Comparison of ENCODE assay signal across 9 cellular contexts in the genomic region with DNA sequence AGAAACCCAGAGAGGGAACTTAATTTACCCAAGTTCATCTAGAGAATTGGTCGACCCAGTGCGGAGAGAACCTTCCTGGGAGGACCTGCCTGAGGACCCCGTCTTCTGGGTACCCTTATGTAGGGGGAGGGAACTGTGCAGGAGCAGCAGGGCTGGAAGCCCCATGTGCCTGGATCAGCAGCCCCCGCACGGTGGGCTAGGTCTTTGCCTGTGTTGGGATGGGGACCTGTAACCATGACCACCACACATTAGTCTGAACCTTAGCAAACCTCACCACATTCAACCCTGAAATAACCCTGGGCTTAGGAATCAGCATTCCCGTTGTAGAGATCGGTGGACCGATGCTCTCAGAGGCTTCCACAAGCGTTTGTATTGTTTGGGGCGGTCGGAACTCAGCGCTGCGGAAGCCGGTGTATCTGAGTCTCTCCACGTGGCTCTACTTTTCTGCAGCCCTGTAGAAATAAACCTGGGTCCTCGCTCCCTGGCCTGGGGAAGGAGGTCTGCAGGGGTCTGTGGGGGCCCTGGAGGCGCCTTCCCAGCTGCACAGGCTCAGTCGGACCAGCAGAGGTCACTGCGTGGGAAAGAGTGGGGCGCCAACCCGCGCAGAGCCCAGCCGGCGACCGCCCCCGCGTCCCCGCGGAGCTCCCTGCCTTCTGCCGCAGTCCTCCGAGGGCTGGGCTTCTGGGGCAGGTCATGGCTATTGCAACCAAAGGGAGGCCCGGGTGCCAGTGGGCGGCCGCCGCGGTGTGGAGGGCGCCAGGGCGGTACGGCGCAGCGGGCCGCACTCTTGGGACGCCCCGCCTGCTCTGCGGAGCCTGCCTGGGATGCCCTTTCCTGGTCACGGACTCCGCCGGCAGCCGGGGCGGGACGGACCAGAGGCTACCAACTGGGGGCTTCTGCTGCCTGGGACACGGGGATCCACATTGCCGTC. TPM values are rescaled to one million over a fixed set of nuclear protein-coding genes. Genes with fewer than 3 reads are reported as not detected.
DNase-seq lines count a peak whose midpoint lies in the region; ATAC-seq and TF ChIP-seq lines count a peak whose summit lies in the region.
"Had no signal": no experiment of that assay in that cellular context is flagged by ENCODE, and none has a peak within 500 bp of the region (broad histone marks: within the 10 kb centered on the region; RNA-seq: fewer than 3 reads in every experiment).

No MANE protein-coding gene starts in this region.

- H3K4me1 Mint-ChIP-seq in WTC11, result peaks cover 8% of the 10 kb centered on the region

- no peaks in the 10 kb centered on the region for H4K20me1 ChIP-seq in mammary epithelial cell (ENCODE audit: insufficient read depth, low read length)

- peak overlapping the region; percentile 66 for H3K4me3 Mint-ChIP-seq in WTC11

- ATAC-seq in Right ventricle myocardium inferior (peak; percentile 85), WTC11 (peak; percentile 88), HG02623 (IDR thresholded peaks at IDR 0.05; ENCODE audit: unreplicated experiment) (no peak)

- POLR2A ChIA-PET in WTC11 (lab: Charles Lee), result interaction anchor here (0.6 to 1.9 kb wide), 2 partner anchors 51 to 111 kb away, joined by 3 to 7 read pairs; partner anchors contain the start of gene KCNA2

- TF ChIP-seq CTCF in WTC11 (IDR thresholded peaks at IDR 0.05), result peak; percentile 59
- peak; percentile 27 to 63 for TF ChIP-seq CTCF in mammary epithelial cell (conservative IDR thresholded peaks at IDR 0.05 in 1 of 2, IDR thresholded peaks at IDR 0.05 in 1 of 2; ENCODE audit: extremely low read depth in 1 of 2, insufficient read depth in 1 of 2, low read depth in 1 of 2, low read length in 2 of 2)

- peak overlapping the region; percentile 88 for H3K4me2 ChIP-seq in mammary epithelial cell (ENCODE audit: insufficient read depth, low read depth, low read length)

- peak overlapping the region in 2 of 3 experiments; percentile 28 to 36 for H3K4me3 ChIP-seq in mammary epithelial cell (replicated peaks in 1 of 3; ENCODE audit: insufficient read depth in 1 of 3, low read depth in 2 of 3, low read length in 3 of 3)

- intact Hi-C loops in Right ventricle myocardium inferior (cut with DNase I), result loop anchor here (1.0 to 10.0 kb wide), 2 partner anchors 60 to 230 kb away; no protein-coding TSS in a partner anchor
- intact Hi-C loops in cardiac septum (cut with DNase I), result loop anchor here (2.0 kb wide), 1 partner anchor 60 kb away; no protein-coding TSS in a partner anchor
- intact Hi-C loops in mammary epithelial cell (cut with micrococcal nuclease), result loop anchor here (1.0 kb wide), 2 partner anchors 60 to 228 kb away; no protein-coding TSS in a partner anchor

- H3K36me3 ChIP-seq in mammary epithelial cell (ENCODE audit: insufficient read depth, low read length), result no peaks in the 10 kb centered on the region

- no TSS peak for BruUV-seq in mammary epithelial cell (replicated peaks; lab: Mats Ljungman, UMichigan)

- in situ Hi-C loops in mammary epithelial cell (cut with MboI; ENCODE audit: low sequenced_read_pairs in 2 of 2), result no loop called here

- dilution Hi-C loops in mammary epithelial cell (cut with HindIII; ENCODE audit: low sequenced_read_pairs), result no loop called here

- H3K27me3 ChIP-seq in mammary epithelial cell (ENCODE audit: insufficient read depth, low read length), result peaks cover 13% of the 10 kb centered on the region

- H3K9me3 Mint-ChIP-seq in WTC11, result no peaks in the 10 kb centered on the region

- no peak overlapping the region for H3K27ac Mint-ChIP-seq in WTC11

- no peaks in the 10 kb centered on the region for H3K9me3 ChIP-seq in mammary epithelial cell (replicated peaks; ENCODE audit: insufficient read depth, low read length)

- DNase-seq in Right ventricle myocardium inferior (ENCODE audit: missing footprints) (peak; percentile 78), cardiac septum (ENCODE audit: low spot score) (no peak), WTC11 (ENCODE audit: low spot score) (peak; percentile 73), mammary epithelial cell (no peak), islet precursor cell (peak; percentile 85), NOMO-1 treated with dmso at 0.1 percent for 144 hours (lab: John Stamatoyannopoulos, UW; ENCODE audit: unreplicated experiment) (no peak)
- DNase-seq in stimulated activated CD4-positive, alpha-beta T cell treated with anti-CD3 and anti-CD28 coated beads, Interleukin-1b, Interleukin-23, amount 100 ng/mL, for 4 hours (ENCODE audit: low read depth in 2 of 2), result peak; percentile 50 to 55

- H3K79me2 ChIP-seq in mammary epithelial cell (ENCODE audit: insufficient read depth, low read length), result no peaks in the 10 kb centered on the region

- H3K36me3 Mint-ChIP-seq in WTC11, result no peaks in the 10 kb centered on the region

- CTCF ChIA-PET in WTC11 (lab: Charles Lee) (interaction anchor here (0.6 to 3.9 kb wide), 37 partner anchors 9 to 528 kb away, joined by 3 to 57 read pairs (median 4); partner anchors contain the start of genes KCNA2 and RBM15), mammary epithelial cell (lab: Charles Lee; ENCODE audit: low non-redundant PET) (no interaction called here)

- H3K9ac ChIP-seq in mammary epithelial cell (ENCODE audit: insufficient read depth, low read length), result no peak overlapping the region

- H2AFZ ChIP-seq in mammary epithelial cell (ENCODE audit: low read depth, low read length), result peak overlapping the region; percentile 74

- H3K27me3 Mint-ChIP-seq in WTC11 (ENCODE audit: low read depth), result peaks cover 65% of the 10 kb centered on the region

- 10% methylated on average over 44 of the region's 53 CpGs for WGBS in mammary epithelial cell (ENCODE audit: low coverage, missing lambda C conversion rate)

- H3K4me1 ChIP-seq in mammary epithelial cell (ENCODE audit: insufficient read depth, low read length), result peaks cover 10% of the 10 kb centered on the region

- H3K27ac ChIP-seq in mammary epithelial cell (ENCODE audit: insufficient read depth, low read depth, low read length), result no peak overlapping the region

TF ChIP-seq in WTC11, 78 proteins besides CTCF, POLR2A, EP300 and RAD21:
- TF ChIP-seq MAX (CRISPR knock-in tag; IDR thresholded peaks at IDR 0.05) (0 out of 2 replicates have a peak, but pooled peaks have one; percentile 28), TP53 (CRISPR knock-in tag; IDR thresholded peaks at IDR 0.05) (no peak)
- TF ChIP-seq, protein P1, sequence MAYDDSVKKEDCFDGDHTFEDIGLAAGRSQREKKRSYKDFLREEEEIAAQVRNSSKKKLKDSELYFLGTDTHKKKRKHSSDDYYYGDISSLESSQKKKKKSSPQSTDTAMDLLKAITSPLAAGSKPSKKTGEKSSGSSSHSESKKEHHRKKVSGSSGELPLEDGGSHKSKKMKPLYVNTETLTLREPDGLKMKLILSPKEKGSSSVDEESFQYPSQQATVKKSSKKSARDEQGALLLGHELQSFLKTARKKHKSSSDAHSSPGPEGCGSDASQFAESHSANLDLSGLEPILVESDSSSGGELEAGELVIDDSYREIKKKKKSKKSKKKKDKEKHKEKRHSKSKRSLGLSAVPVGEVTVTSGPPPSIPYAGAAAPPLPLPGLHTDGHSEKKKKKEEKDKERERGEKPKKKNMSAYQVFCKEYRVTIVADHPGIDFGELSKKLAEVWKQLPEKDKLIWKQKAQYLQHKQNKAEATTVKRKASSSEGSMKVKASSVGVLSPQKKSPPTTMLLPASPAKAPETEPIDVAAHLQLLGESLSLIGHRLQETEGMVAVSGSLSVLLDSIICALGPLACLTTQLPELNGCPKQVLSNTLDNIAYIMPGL (CRISPR knock-in tag; IDR thresholded peaks at IDR 0.05), result peak; percentile 86

RNA-seq across cellular contexts. Expression of gene KCNA10, which starts 36.2 kb away (rescaled TPM):
- total RNA-seq in Right ventricle myocardium inferior, result not detected
- total RNA-seq in cardiac septum, result not detected
- total RNA-seq in WTC11 (2021), result not detected in 3 replicates
- total RNA-seq in mammary epithelial cell, result not detected
- polyA plus RNA-seq in mammary epithelial cell, result not detected
- not detected for polyA minus RNA-seq in mammary epithelial cell
- total RNA-seq: pulmonary artery endothelial cell had no signal

RNA-seq across cellular contexts. Expression of gene KCNA2, which starts 51.0 kb away (rescaled TPM):
- total RNA-seq in Right ventricle myocardium inferior (1.5 TPM), cardiac septum (0.51 TPM), WTC11 (2021) (0.41 to 0.87 TPM (median 0.50 TPM) in 3 replicates), mammary epithelial cell (under 1 TPM in 1 of 2 donors, not detected in 1; 0.17 TPM)
- not detected for polyA plus RNA-seq in mammary epithelial cell
- polyA minus RNA-seq in mammary epithelial cell, result not detected
- total RNA-seq: pulmonary artery endothelial cell had no signal

Comparison
In these comparisons a context has a peak if more than half of its experiments do, and no peak if none do; other contexts are left out.
1. DNase-seq: peak in Right ventricle myocardium inferior (single experiment), WTC11 (single experiment), islet precursor cell (single experiment) and stimulated activated CD4-positive, alpha-beta T cell treated with anti-CD3 and anti-CD28 coated beads, Interleukin-1b, Interleukin-23, amount 100 ng/mL, for 4 hours (2 of 2); none in cardiac septum (single experiment), mammary epithelial cell (single experiment) and NOMO-1 treated with dmso at 0.1 percent for 144 hours (single experiment).